8 cellular contexts compared by ENCODE assay signal in the genomic region with DNA sequence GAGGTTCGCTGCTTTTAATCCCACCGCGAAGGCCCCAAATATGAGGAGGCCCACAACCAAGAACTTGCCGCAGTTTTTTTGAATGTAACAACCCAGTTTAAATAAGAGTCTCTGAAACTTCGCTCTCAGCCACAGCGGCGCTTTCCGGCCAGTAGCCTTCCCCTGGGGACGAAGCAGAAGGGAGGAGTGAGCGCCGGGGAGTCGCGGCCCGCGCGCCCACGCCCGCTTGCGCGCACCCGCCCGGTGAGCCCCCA. TPM values are rescaled to one million over a fixed set of nuclear protein-coding genes. Genes with fewer than 3 reads are reported as not detected.
DNase-seq lines count a peak whose midpoint lies in the region; ATAC-seq, FAIRE-seq and TF ChIP-seq lines count a peak whose summit lies in the region.

No MANE protein-coding gene starts in this region.

- H3K9me3 ChIP-seq in pancreas = no peaks in the 10 kb centered on the region

- no peaks in the 10 kb centered on the region for H3K36me3 ChIP-seq in pancreas

- ATAC-seq in activated naive CD4-positive, alpha-beta T cell treated with anti-CD3 and anti-CD28 coated beads, Interleukin-2, amount 50 U/mL, for 72 hours = no peak
- ATAC-seq in HG03460 (IDR thresholded peaks at IDR 0.05; ENCODE audit: unreplicated experiment) (peak; percentile 21), foreskin keratinocyte (no peak), pancreas (no peak)

- intact Hi-C loops in pancreas (cut with DNase I) = no loop called here
- intact Hi-C loops in CD14-positive monocyte (cut with micrococcal nuclease) = no loop called here

- peaks cover 86% of the 10 kb centered on the region for H3K27me3 Mint-ChIP-seq in activated naive CD4-positive, alpha-beta T cell treated with anti-CD3 and anti-CD28 coated beads, Interleukin-2, amount 10 ng/mL, durations not matched to agents 7 days and 5 days
- H3K27me3 Mint-ChIP-seq in activated CD4-positive, alpha-beta T cell treated with anti-CD3 and anti-CD28 coated beads, Interleukin-2, amount 10 ng/mL, durations not matched to agents 7 days and 5 days = peaks cover 65% of the 10 kb centered on the region
- H3K27me3 Mint-ChIP-seq in CD14-positive monocyte (ENCODE audit: low read depth in 3 of 3) = peaks cover 78 to 91% (median 81%) of the 10 kb centered on the region in 3 donors

- POLR2A ChIA-PET in activated CD4-positive, alpha-beta T cell treated with anti-CD3 and anti-CD28 coated beads, Interleukin-2, amount 10 ng/mL, durations not matched to agents 7 days and 5 days (lab: Charles Lee) = interaction anchor here (0.7 kb wide), 1 partner anchor 202 kb away, joined by 4 read pairs; no protein-coding TSS in a partner anchor

- peaks cover 39% of the 10 kb centered on the region for H3K4me1 Mint-ChIP-seq in activated naive CD4-positive, alpha-beta T cell treated with anti-CD3 and anti-CD28 coated beads, Interleukin-2, amount 10 ng/mL, durations not matched to agents 7 days and 5 days
- H3K4me1 Mint-ChIP-seq in activated CD4-positive, alpha-beta T cell treated with anti-CD3 and anti-CD28 coated beads, Interleukin-2, amount 10 ng/mL, durations not matched to agents 7 days and 5 days = peaks cover 35% of the 10 kb centered on the region
- H3K4me1 Mint-ChIP-seq in CD14-positive monocyte = peaks cover 35% of the 10 kb centered on the region

- CTCF ChIA-PET in activated naive CD4-positive, alpha-beta T cell treated with anti-CD3 and anti-CD28 coated beads, Interleukin-2, amount 10 ng/mL, durations not matched to agents 7 days and 5 days (lab: Charles Lee) = interaction anchor here (1.2 kb wide), 1 partner anchor 12 kb away, joined by 4 read pairs; no protein-coding TSS in a partner anchor
- CTCF ChIA-PET in activated CD4-positive, alpha-beta T cell treated with anti-CD3 and anti-CD28 coated beads, Interleukin-2, amount 10 ng/mL, durations not matched to agents 7 days and 5 days (lab: Charles Lee) = interaction anchor here (1.3 kb wide), 1 partner anchor 12 kb away, joined by 4 read pairs; no protein-coding TSS in a partner anchor

- peak overlapping the region; percentile 80 for H3K4me3 Mint-ChIP-seq in activated naive CD4-positive, alpha-beta T cell treated with anti-CD3 and anti-CD28 coated beads, Interleukin-2, amount 10 ng/mL, durations not matched to agents 7 days and 5 days
- peak overlapping the region; percentile 95 for H3K4me3 Mint-ChIP-seq in activated CD4-positive, alpha-beta T cell treated with anti-CD3 and anti-CD28 coated beads, Interleukin-2, amount 10 ng/mL, durations not matched to agents 7 days and 5 days
- H3K4me3 Mint-ChIP-seq in CD14-positive monocyte = peak overlapping the region in 1 of 2 donors; percentile 82

- H3K27me3 ChIP-seq in foreskin keratinocyte (no peaks in the 10 kb centered on the region), pancreas (no peaks in the 10 kb centered on the region)

- peak overlapping the region; percentile 62 to 84 (median 74) for H3K4me3 ChIP-seq in pancreas

- H3K27ac Mint-ChIP-seq in activated naive CD4-positive, alpha-beta T cell treated with anti-CD3 and anti-CD28 coated beads, Interleukin-2, amount 10 ng/mL, durations not matched to agents 7 days and 5 days = no peak overlapping the region
- peak overlapping the region in 1 of 2 donors; percentile 89 for H3K27ac Mint-ChIP-seq in activated naive CD4-positive, alpha-beta T cell treated with anti-CD3 and anti-CD28 coated beads, Interleukin-2, amount 50 U/mL, for 72 hours
- H3K27ac Mint-ChIP-seq in activated CD4-positive, alpha-beta T cell treated with anti-CD3 and anti-CD28 coated beads, Interleukin-2, amount 10 ng/mL, durations not matched to agents 7 days and 5 days = no peak overlapping the region
- H3K27ac Mint-ChIP-seq in CD14-positive monocyte = no peak overlapping the region

- peaks cover 2% of the 10 kb centered on the region for H3K36me3 Mint-ChIP-seq in activated naive CD4-positive, alpha-beta T cell treated with anti-CD3 and anti-CD28 coated beads, Interleukin-2, amount 10 ng/mL, durations not matched to agents 7 days and 5 days
- H3K36me3 Mint-ChIP-seq in activated naive CD4-positive, alpha-beta T cell treated with anti-CD3 and anti-CD28 coated beads, Interleukin-2, amount 50 U/mL, for 72 hours = peaks cover 0 to under 1% of the 10 kb centered on the region in 2 donors
- H3K36me3 Mint-ChIP-seq in activated CD4-positive, alpha-beta T cell treated with anti-CD3 and anti-CD28 coated beads, Interleukin-2, amount 10 ng/mL, durations not matched to agents 7 days and 5 days (ENCODE audit: low read depth) = peaks cover 1% of the 10 kb centered on the region
- H3K36me3 Mint-ChIP-seq in CD14-positive monocyte = peaks cover 13 to 17% of the 10 kb centered on the region in 2 donors

- no peak for FAIRE-seq in pancreas (lab: Jason Lieb, UNC)

- TF ChIP-seq CTCF in foreskin keratinocyte (conservative IDR thresholded peaks at IDR 0.05) (no peak), pancreas (IDR thresholded peaks at IDR 0.05) (no peak), CD14-positive monocyte (IDR thresholded peaks at IDR 0.05) (no peak)

- no peaks in the 10 kb centered on the region for H3K4me1 ChIP-seq in foreskin keratinocyte
- H3K4me1 ChIP-seq in pancreas = peaks cover 0 to 20% (median 15%) of the 10 kb centered on the region in 3 donors

- H3K27ac ChIP-seq in foreskin keratinocyte (peak overlapping the region; percentile 61), pancreas (peak overlapping the region; percentile 76 to 94 (median 86))

- 0% methylated on average over 21 to 22 of the region's 22 CpGs for WGBS in pancreas, 2 donors

- DNase-seq in activated naive CD4-positive, alpha-beta T cell treated with anti-CD3 and anti-CD28 coated beads, Interleukin-2, amount 10 ng/mL, durations not matched to agents 7 days and 5 days = peak; percentile 29
- no peak for DNase-seq in activated naive CD4-positive, alpha-beta T cell treated with anti-CD3 and anti-CD28 coated beads, Interleukin-2, amount 50 U/mL, for 72 hours (ENCODE audit: low spot score in 2 of 2)
- peak; percentile 12 for DNase-seq in activated CD4-positive, alpha-beta T cell treated with anti-CD3 and anti-CD28 coated beads, Interleukin-2, amount 10 ng/mL, durations not matched to agents 7 days and 5 days
- no peak for DNase-seq in foreskin keratinocyte
- peak in 4 of 6 donors; percentile 23 to 69 (median 34) for DNase-seq in pancreas
- no peak for DNase-seq in CD14-positive monocyte (ENCODE audit: low spot score)
- DNase-seq in HT-29 (ENCODE audit: low spot score) = no peak

- H3K9me3 Mint-ChIP-seq in activated naive CD4-positive, alpha-beta T cell treated with anti-CD3 and anti-CD28 coated beads, Interleukin-2, amount 10 ng/mL, durations not matched to agents 7 days and 5 days = no peaks in the 10 kb centered on the region
- no peaks in the 10 kb centered on the region for H3K9me3 Mint-ChIP-seq in activated naive CD4-positive, alpha-beta T cell treated with anti-CD3 and anti-CD28 coated beads, Interleukin-2, amount 50 U/mL, for 72 hours
- H3K9me3 Mint-ChIP-seq in activated CD4-positive, alpha-beta T cell treated with anti-CD3 and anti-CD28 coated beads, Interleukin-2, amount 10 ng/mL, durations not matched to agents 7 days and 5 days = no peaks in the 10 kb centered on the region
- peaks cover 2 to 40% (median 34%) of the 10 kb centered on the region in 7 donors for H3K9me3 Mint-ChIP-seq in CD14-positive monocyte

RNA-seq across cellular contexts. Expression of a gene that starts 10.4 kb away (rescaled TPM):
- total RNA-seq in activated naive CD4-positive, alpha-beta T cell treated with anti-CD3 and anti-CD28 coated beads, Interleukin-2, amount 50 U/mL, for 72 hours = 1 to 10 TPM; 2.7 to 7.9 TPM
- total RNA-seq in activated CD4-positive, alpha-beta T cell treated with anti-CD3 and anti-CD28 coated beads, Interleukin-2, amount 10 ng/mL, durations not matched to agents 7 days and 5 days = 1 to 10 TPM; 7.1 to 8.9 TPM
- total RNA-seq in foreskin keratinocyte = 3.3 and 3.7 TPM in 2 replicates
- 0.74 and 0.91 TPM in 2 replicates for polyA plus RNA-seq in foreskin keratinocyte
- 10 to 100 TPM; 11.6 to 22.6 (median 16.5) TPM for total RNA-seq in pancreas
- 1 to 10 TPM; 5.4 to 7.2 TPM for polyA plus RNA-seq in pancreas
- polyA plus RNA-seq in CD14-positive monocyte = not detected
- total RNA-seq in HT-29 (2014; rRNA removed; shearing (Covaris generic)) = 5.9 and 6.6 TPM in 2 replicates

Comparison
In these comparisons a context has a peak if more than half of its experiments do, and no peak if none do; other contexts are left out.
1. DNase-seq: peak in activated naive CD4-positive, alpha-beta T cell treated with anti-CD3 and anti-CD28 coated beads, Interleukin-2, amount 10 ng/mL, durations not matched to agents 7 days and 5 days (single experiment), activated CD4-positive, alpha-beta T cell treated with anti-CD3 and anti-CD28 coated beads, Interleukin-2, amount 10 ng/mL, durations not matched to agents 7 days and 5 days (single experiment) and pancreas (4 of 6); none in activated naive CD4-positive, alpha-beta T cell treated with anti-CD3 and anti-CD28 coated beads, Interleukin-2, amount 50 U/mL, for 72 hours (0 of 2), foreskin keratinocyte (0 of 2), CD14-positive monocyte (single experiment) and HT-29 (single experiment).